25 cellular contexts compared by ENCODE assay signal in the genomic region with DNA sequence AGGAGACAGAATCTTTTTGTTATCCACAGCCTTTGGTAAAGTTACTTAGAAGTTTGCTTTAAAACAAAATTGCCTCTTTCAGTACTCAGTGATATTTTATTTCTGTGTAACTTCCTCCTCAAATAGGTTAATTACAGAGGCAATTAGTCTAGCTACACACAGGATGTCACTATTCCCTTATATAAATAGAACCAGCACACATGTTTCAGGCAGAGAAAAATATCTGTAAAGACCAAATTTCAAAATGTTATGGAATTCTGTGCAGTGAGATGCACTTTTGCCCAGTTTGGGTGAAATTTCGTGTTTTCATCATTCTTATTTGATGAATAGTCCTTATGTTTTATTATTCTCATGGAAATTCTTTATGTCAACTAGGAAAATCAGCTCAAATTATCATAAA.
A peak's percentile ranks its signal among the peaks of the same experiment; 100 is the strongest.
DNase-seq lines count a peak whose midpoint lies in the region; ATAC-seq, FAIRE-seq and TF ChIP-seq lines count a peak whose summit lies in the region.
"Had no signal": no experiment of that assay in that cellular context is flagged by ENCODE, and none has a peak within 500 bp of the region (broad histone marks: within the 10 kb centered on the region; RNA-seq: fewer than 3 reads in every experiment).

No MANE protein-coding gene starts in this region.

- 0 out of 2 replicates have a peak, but pooled peaks have one; percentile 12 for TF ChIP-seq RAD21 in GM12878 (IDR thresholded peaks at IDR 0.05; ENCODE audit: insufficient read depth, low read depth, low read length)

- RAD21 ChIA-PET in GM12878 (lab: Charles Lee; ENCODE audit: unreplicated experiment): interaction anchor here (0.7 kb wide), 1 partner anchor 92 kb away, joined by 3 read pairs; no protein-coding TSS in a partner anchor

- no peaks in the 10 kb centered on the region for H3K36me3 ChIP-seq in GM12878 (ENCODE audit: control insufficient read depth in 2 of 2, insufficient read depth in 2 of 2, low read length in 1 of 2)
- no peaks in the 10 kb centered on the region for H3K36me3 ChIP-seq in testis (ENCODE audit: low read depth, missing control alignments)
- no peaks in the 10 kb centered on the region for H3K36me3 ChIP-seq in vagina
- H3K36me3 ChIP-seq: BLaER1, gastrocnemius medialis, thyroid gland had no signal

- TF ChIP-seq CTCF in GM12878 (IDR thresholded peaks at IDR 0.05 in 2 of 3, conservative IDR thresholded peaks at IDR 0.05 in 1 of 3; ENCODE audit: control insufficient read depth in 2 of 3, extremely low read depth in 1 of 3, insufficient read depth in 1 of 3, low read depth in 3 of 3, low read length in 3 of 3) (no peak; a peak in 1 of 6 replicates), nephron progenitor cell (IDR thresholded peaks at IDR 0.05) (no peak), GM13977 (IDR thresholded peaks at IDR 0.05; ENCODE audit: extremely low read depth, insufficient read depth, missing control alignments) (no peak), testis (IDR thresholded peaks at IDR 0.05) (no peak), vagina (IDR thresholded peaks at IDR 0.05) (no peak)

- peaks cover 43% of the 10 kb centered on the region for H3K4me1 Mint-ChIP-seq in nephron progenitor cell
- no peaks in the 10 kb centered on the region for H3K4me1 Mint-ChIP-seq in activated naive CD4-positive, alpha-beta T cell treated with anti-CD3 and anti-CD28 coated beads, Interleukin-2, amount 10 ng/mL, durations not matched to agents 7 days and 5 days
- H3K4me1 Mint-ChIP-seq: activated naive CD8-positive, alpha-beta T cell treated with anti-CD3 and anti-CD28 coated beads, Interleukin-2, amount 50 U/mL, for 24 hours had no signal

- peaks cover 5% of the 10 kb centered on the region for H3K27me3 Mint-ChIP-seq in nephron progenitor cell (ENCODE audit: low read depth, poor library complexity)
- H3K27me3 Mint-ChIP-seq in activated naive CD4-positive, alpha-beta T cell treated with anti-CD3 and anti-CD28 coated beads, Interleukin-2, amount 10 ng/mL, durations not matched to agents 7 days and 5 days: no peaks in the 10 kb centered on the region
- H3K27me3 Mint-ChIP-seq: activated naive CD8-positive, alpha-beta T cell treated with anti-CD3 and anti-CD28 coated beads, Interleukin-2, amount 50 U/mL, for 24 hours; activated T-cell treated with anti-CD3 and anti-CD28 coated beads, Interleukin-2, amount 50 U/mL, for 24 hours had no signal

- H3K4me1 ChIP-seq in GM12878 (ENCODE audit: control insufficient read depth, insufficient read depth, low read length): peaks cover 11% of the 10 kb centered on the region; the same call in 1 of the 2 replicates
- H3K4me1 ChIP-seq in testis: no peaks in the 10 kb centered on the region
- no peaks in the 10 kb centered on the region for H3K4me1 ChIP-seq in vagina
- H3K4me1 ChIP-seq: BLaER1, gastrocnemius medialis, thyroid gland had no signal

- FAIRE-seq in GM12878 (lab: Jason Lieb, UNC): no peak
- FAIRE-seq: TTC549 had no signal

- H3K79me2 ChIP-seq in GM12878 (ENCODE audit: control insufficient read depth, insufficient read depth, low read length): no peaks in the 10 kb centered on the region

- no peak overlapping the region for H3K4me3 Mint-ChIP-seq in nephron progenitor cell
- H3K4me3 Mint-ChIP-seq in activated naive CD4-positive, alpha-beta T cell treated with anti-CD3 and anti-CD28 coated beads, Interleukin-2, amount 10 ng/mL, durations not matched to agents 7 days and 5 days: no peak overlapping the region
- H3K4me3 Mint-ChIP-seq: activated naive CD8-positive, alpha-beta T cell treated with anti-CD3 and anti-CD28 coated beads, Interleukin-2, amount 50 U/mL, for 24 hours; activated T-cell treated with anti-CD3 and anti-CD28 coated beads, Interleukin-2, amount 50 U/mL, for 24 hours; GM23338 had no signal

- TF ChIP-seq POLR2A in GM12878 (IDR thresholded peaks at IDR 0.05; ENCODE audit: low read depth, low read length): no peak
- TF ChIP-seq POLR2A in testis (IDR thresholded peaks at IDR 0.05): no peak
- TF ChIP-seq POLR2A in vagina (IDR thresholded peaks at IDR 0.05): no peak

- peaks cover 0 to 2% of the 10 kb centered on the region in 2 experiments; a peak in 2 of 4 replicates for H3K27me3 ChIP-seq in GM12878 (replicated peaks in 1 of 2; ENCODE audit: control insufficient read depth in 2 of 2, insufficient read depth in 2 of 2, low read length in 1 of 2)
- no peaks in the 10 kb centered on the region for H3K27me3 ChIP-seq in testis
- no peaks in the 10 kb centered on the region for H3K27me3 ChIP-seq in vagina
- H3K27me3 ChIP-seq: BLaER1, gastrocnemius medialis, thyroid gland had no signal

- H3K36me3 Mint-ChIP-seq in nephron progenitor cell (ENCODE audit: low read depth): no peaks in the 10 kb centered on the region
- H3K36me3 Mint-ChIP-seq in activated naive CD4-positive, alpha-beta T cell treated with anti-CD3 and anti-CD28 coated beads, Interleukin-2, amount 10 ng/mL, durations not matched to agents 7 days and 5 days: no peaks in the 10 kb centered on the region

- SMC1A ChIA-PET in GM12878 (lab: Charles Lee; ENCODE audit: uncharacterized antibody, unreplicated experiment): interaction anchor here (1.0 to 1.3 kb wide), 4 partner anchors 46 to 478 kb away, joined by 3 to 6 read pairs (median 4); no protein-coding TSS in a partner anchor

- BruUV-seq in GM12878 (replicated peaks; lab: Mats Ljungman, UMichigan): no TSS peak

- 0% methylated on average over 1 of the region's 1 CpG for WGBS in GM12878 (ENCODE audit: insufficient coverage, insufficient replicate concordance, low lambda C conversion rate, missing lambda C conversion rate)
- WGBS in testis, 2 donors: 79 to 85% methylated on average over 1 of the region's 1 CpG

- H3K9me3 Mint-ChIP-seq in nephron progenitor cell: no peaks in the 10 kb centered on the region
- no peaks in the 10 kb centered on the region for H3K9me3 Mint-ChIP-seq in activated naive CD4-positive, alpha-beta T cell treated with anti-CD3 and anti-CD28 coated beads, Interleukin-2, amount 10 ng/mL, durations not matched to agents 7 days and 5 days
- H3K9me3 Mint-ChIP-seq: activated naive CD8-positive, alpha-beta T cell treated with anti-CD3 and anti-CD28 coated beads, Interleukin-2, amount 50 U/mL, for 24 hours; activated T-cell treated with anti-CD3 and anti-CD28 coated beads, Interleukin-2, amount 50 U/mL, for 24 hours; GM23338 had no signal

- POLR2A ChIA-PET in GM12878 (lab: Charles Lee): no interaction called here

- peak overlapping the region; percentile 17 for H3K27ac Mint-ChIP-seq in nephron progenitor cell
- no peak overlapping the region for H3K27ac Mint-ChIP-seq in activated naive CD4-positive, alpha-beta T cell treated with anti-CD3 and anti-CD28 coated beads, Interleukin-2, amount 10 ng/mL, durations not matched to agents 7 days and 5 days
- H3K27ac Mint-ChIP-seq: activated naive CD8-positive, alpha-beta T cell treated with anti-CD3 and anti-CD28 coated beads, Interleukin-2, amount 50 U/mL, for 24 hours; activated T-cell treated with anti-CD3 and anti-CD28 coated beads, Interleukin-2, amount 50 U/mL, for 24 hours; GM23338 had no signal

- no peak overlapping the region for H3K27ac ChIP-seq in GM12878 (ENCODE audit: control insufficient read depth, insufficient read depth)
- no peak overlapping the region for H3K27ac ChIP-seq in testis
- no peak overlapping the region for H3K27ac ChIP-seq in vagina
- H3K27ac ChIP-seq: BLaER1, gastrocnemius medialis, SK-N-MC, thyroid gland had no signal

- H3K4me3 ChIP-seq in GM12878: no peak overlapping the region
- H3K4me3 ChIP-seq in testis: no peak overlapping the region
- H3K4me3 ChIP-seq in vagina: no peak overlapping the region
- H3K4me3 ChIP-seq: BLaER1, gastrocnemius medialis, GM23338, SK-N-MC, thyroid gland had no signal

- peak; percentile 28 for DNase-seq in ELR (ENCODE audit: low read depth)
- DNase-seq in NAMALWA (ENCODE audit: low spot score): peak; percentile 53
- no peak for DNase-seq in GM12878 (ENCODE audit: low read depth, low spot score)
- DNase-seq in nephron progenitor cell: no peak
- no peak for DNase-seq in activated naive CD4-positive, alpha-beta T cell treated with anti-CD3 and anti-CD28 coated beads, Interleukin-2, amount 10 ng/mL, durations not matched to agents 7 days and 5 days
- no peak for DNase-seq in GM13977 (ENCODE audit: low spot score)
- no peak for DNase-seq in testis
- DNase-seq in vagina (ENCODE audit: extremely low spot score in 2 of 2): no peak
- DNase-seq: activated CD4-positive, alpha-beta T cell treated with anti-CD3 and anti-CD28 coated beads, Interleukin-2, amount 50 U/mL, for 1 hour; activated naive CD8-positive, alpha-beta T cell treated with anti-CD3 and anti-CD28 coated beads, Interleukin-2, amount 50 U/mL, for 24 hours; activated T-cell treated with anti-CD3 and anti-CD28 coated beads, Interleukin-2, amount 50 U/mL, for 24 hours; DMS79 treated with DMSO at 0.1 percent for 48 hours; gastrocnemius medialis; mammary epithelial cell; MM.1S; NCI-H2171 treated with DMSO at 0.1 percent for 48 hours; PC-3; right cardiac atrium; stimulated activated CD4-positive, alpha-beta T cell treated with anti-CD3 and anti-CD28 coated beads, Interleukin-4, amount 100 ng/mL, for 1 hour; stimulated activated CD8-positive, alpha-beta memory T cell treated with anti-CD3 and anti-CD28 coated beads, Interleukin-4, amount 100 ng/mL, for 48 hours; thyroid gland had no signal

- H3K9me3 ChIP-seq in GM12878 (replicated peaks; ENCODE audit: control insufficient read depth, insufficient read depth, low read length) (no peaks in the 10 kb centered on the region; the same call in 2 of the 3 replicates), testis (no peaks in the 10 kb centered on the region), vagina (no peaks in the 10 kb centered on the region)
- H3K9me3 ChIP-seq: BLaER1, gastrocnemius medialis, thyroid gland had no signal

- no peak for ATAC-seq in GM12878
- ATAC-seq: activated naive CD8-positive, alpha-beta T cell treated with anti-CD3 and anti-CD28 coated beads, Interleukin-2, amount 50 U/mL, for 24 hours; gastrocnemius medialis; GM23338; PC-3; right cardiac atrium had no signal

- no peaks in the 10 kb centered on the region for H4K20me1 ChIP-seq in GM12878 (ENCODE audit: control insufficient read depth, insufficient read depth)
- H4K20me1 ChIP-seq: BLaER1 had no signal

- H2AFZ ChIP-seq in GM12878 (ENCODE audit: control insufficient read depth, low read depth, low read length): no peak overlapping the region
- H2AFZ ChIP-seq: GM23338 had no signal

- intact Hi-C loops in GM12878 (cut with micrococcal nuclease; ENCODE audit: unreplicated experiment) (loop anchor here (5.0 to 10.0 kb wide), 3 partner anchors 255 to 475 kb away; no protein-coding TSS in a partner anchor), testis (cut with DNase I; ENCODE audit: low total_unique reads) (no loop called here), vagina (cut with DNase I) (no loop called here)

- no peak overlapping the region for H3K9ac ChIP-seq in GM12878 (ENCODE audit: control insufficient read depth, insufficient read depth, low read length)
- H3K9ac ChIP-seq: BLaER1 had no signal

- TF ChIP-seq EP300 in GM12878 (IDR thresholded peaks at IDR 0.05; ENCODE audit: borderline replicate concordance in 1 of 2, control insufficient read depth in 1 of 2, low read depth in 2 of 2, low read length in 2 of 2): no peak

- CTCF ChIA-PET in GM12878 (lab: Yijun Ruan, JAX): interaction anchor here (2.0 kb wide), 1 partner anchor 418 kb away, joined by 4 read pairs; no protein-coding TSS in a partner anchor
- CTCF ChIA-PET in activated naive CD4-positive, alpha-beta T cell treated with anti-CD3 and anti-CD28 coated beads, Interleukin-2, amount 10 ng/mL, durations not matched to agents 7 days and 5 days (lab: Charles Lee): no interaction called here

- peak overlapping the region; percentile 43; the same call in 1 of the 2 replicates for H3K4me2 ChIP-seq in GM12878 (ENCODE audit: control insufficient read depth, insufficient read depth)
- H3K4me2 ChIP-seq: BLaER1, GM23338 had no signal

- in situ Hi-C loops in GM12878 (cut with MboI): no loop called here
- in situ Hi-C loops in GM13977 (cut with MboI; ENCODE audit: low pct_unique_long_range_greater_than_20kb, low sequenced_read_pairs, unreplicated experiment): no loop called here

Comparison
In these comparisons a context has a peak if more than half of its experiments do, and no peak if none do; other contexts are left out.
1. DNase-seq: peak in ELR (single experiment) and NAMALWA (single experiment); none in GM12878 (single experiment), nephron progenitor cell (single experiment), activated naive CD4-positive, alpha-beta T cell treated with anti-CD3 and anti-CD28 coated beads, Interleukin-2, amount 10 ng/mL, durations not matched to agents 7 days and 5 days (single experiment), GM13977 (single experiment), testis (single experiment) and vagina (0 of 2).